In genomic region chr9:69122086-69122390, GRCh38 we compare ENCODE assay signal across 8 cellular contexts. TPM values are rescaled to one million over a fixed set of nuclear protein-coding genes. Genes with fewer than 3 reads are reported as not detected.
DNase-seq lines count a peak whose midpoint lies in the region; ATAC-seq and TF ChIP-seq lines count a peak whose summit lies in the region.

No MANE protein-coding gene starts in this region.

- H3K4me3 ChIP-seq in fibroblast of villous mesenchyme (ENCODE audit: low read depth, low read length) (peak overlapping the region; percentile 90), tibial artery (peak overlapping the region; percentile 75 to 79)

- DNase-seq in AG08395 (ENCODE audit: low spot score) (peak; percentile 55), NOMO-1 treated with dmso at 0.1 percent for 144 hours (lab: John Stamatoyannopoulos, UW; ENCODE audit: unreplicated experiment) (peak; percentile 21), fibroblast of villous mesenchyme (ENCODE audit: low read depth) (peak; percentile 67), tibial artery (peak; percentile 84 to 90)
- DNase-seq in activated T-helper 9 cell treated with anti-CD3 and anti-CD28 coated beads, Interleukin-2, amount 50 U/mL, for 16 hours (ENCODE audit: low read depth), result peak; percentile 15
- peak in 7 of 10 donors; percentile 9 to 56 (median 25) for DNase-seq in naive thymus-derived CD8-positive, alpha-beta T cell

- H3K27ac Mint-ChIP-seq in naive thymus-derived CD8-positive, alpha-beta T cell, result peak overlapping the region in 9 of 10 donors; percentile 13 to 87 (median 75)

- peak overlapping the region; percentile 84 to 85 for H3K27ac ChIP-seq in tibial artery

- H3K27me3 Mint-ChIP-seq in naive thymus-derived CD8-positive, alpha-beta T cell, result peaks cover 0 to 2% (median 0%) of the 10 kb centered on the region in 5 donors

- peak overlapping the region; percentile 90 to 96 (median 94) for H3K4me3 Mint-ChIP-seq in naive thymus-derived CD8-positive, alpha-beta T cell

- TF ChIP-seq CTCF in fibroblast of villous mesenchyme (IDR thresholded peaks at IDR 0.05; ENCODE audit: insufficient read depth, low read depth, low read length) (no peak), tibial artery (IDR thresholded peaks at IDR 0.05) (no peak)

- H3K36me3 ChIP-seq in tibial artery, result no peaks in the 10 kb centered on the region

- no peaks in the 10 kb centered on the region for H3K9me3 ChIP-seq in tibial artery

- intact Hi-C loops in tibial artery (cut with DNase I; ENCODE audit: low total_unique reads), result no loop called here

- H3K27me3 ChIP-seq in tibial artery, result no peaks in the 10 kb centered on the region

- POLR2A ChIA-PET in naive thymus-derived CD8-positive, alpha-beta T cell (lab: Charles Lee), result no interaction called here

- ATAC-seq in GM18873 (IDR thresholded peaks at IDR 0.05; ENCODE audit: low FRiP score, unreplicated experiment) (peak; percentile 69), HG03103 (IDR thresholded peaks at IDR 0.05; ENCODE audit: low read depth, unreplicated experiment) (peak; percentile 35)
- ATAC-seq in naive thymus-derived CD8-positive, alpha-beta T cell, result peak; percentile 74 to 79

- no peaks in the 10 kb centered on the region for H3K9me3 Mint-ChIP-seq in naive thymus-derived CD8-positive, alpha-beta T cell

- peaks cover 0 to 16% (median 12%) of the 10 kb centered on the region in 4 donors for H3K4me1 Mint-ChIP-seq in naive thymus-derived CD8-positive, alpha-beta T cell

- H3K4me1 ChIP-seq in tibial artery, result peaks cover 0 to 13% (median 9%) of the 10 kb centered on the region in 4 donors

- peaks cover 0 to under 1% (median 0%) of the 10 kb centered on the region in 3 donors for H3K36me3 Mint-ChIP-seq in naive thymus-derived CD8-positive, alpha-beta T cell

RNA-seq across cellular contexts. Expression of gene TJP2, which starts 52.0 kb away (rescaled TPM):
- 15.1 and 18.1 TPM in 2 replicates for total RNA-seq in fibroblast of villous mesenchyme
- total RNA-seq in naive thymus-derived CD8-positive, alpha-beta T cell, result 1 to 10 TPM; 3.7 to 4.2 TPM
- polyA plus RNA-seq in naive thymus-derived CD8-positive, alpha-beta T cell, result under 1 TPM in 2 of 3 donors, not detected in 1; 0.14 to 0.77 TPM

Comparison
In these comparisons a context has a peak if more than half of its experiments do, and no peak if none do; other contexts are left out.
1. Peak in every context shown above with its lines: DNase-seq, ATAC-seq, H3K4me3 ChIP-seq and H3K27ac ChIP-seq.
2. DNase-seq: peak in every context shown above with its lines; median percentile 87 in tibial artery; 67 in fibroblast of villous mesenchyme; 55 in AG08395; 25 in naive thymus-derived CD8-positive, alpha-beta T cell; 21 in NOMO-1 treated with dmso at 0.1 percent for 144 hours; 15 in activated T-helper 9 cell treated with anti-CD3 and anti-CD28 coated beads, Interleukin-2, amount 50 U/mL, for 16 hours.